8 cellular contexts compared by ENCODE assay signal in the genomic region with DNA sequence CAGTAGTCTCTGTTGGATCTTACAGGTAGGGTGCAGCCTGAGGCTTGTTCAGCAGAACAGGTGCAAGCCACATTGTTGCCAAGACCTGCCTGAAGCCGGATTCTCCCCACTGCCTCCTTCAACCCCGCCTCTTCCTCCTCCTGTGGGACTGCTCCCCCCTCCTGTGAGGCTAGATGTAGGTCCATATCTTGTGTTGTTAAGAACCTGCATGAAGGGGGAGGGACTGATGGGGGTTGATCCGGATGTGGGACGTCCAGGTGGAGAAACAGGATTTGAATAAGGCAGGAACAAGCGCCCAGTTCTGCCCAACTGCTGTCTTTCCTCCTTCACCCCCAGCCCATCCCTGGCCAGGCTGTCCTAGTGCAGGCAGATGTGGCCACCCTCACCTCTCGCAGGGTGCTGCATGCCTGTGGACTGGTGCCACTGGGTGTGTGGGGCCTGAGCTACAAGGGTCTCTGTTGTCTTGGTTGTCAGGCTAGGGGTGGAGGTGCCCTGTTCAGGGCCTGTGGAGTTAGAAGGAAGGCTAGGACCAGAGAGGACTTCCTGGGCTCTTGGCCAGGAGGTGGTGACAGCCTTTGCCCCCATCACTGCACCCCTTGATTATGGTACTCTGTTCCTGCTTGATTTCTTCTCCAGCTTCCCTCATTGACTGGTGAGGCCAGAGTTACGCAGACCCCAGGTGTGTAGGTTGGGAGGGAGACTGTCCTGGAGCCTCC. TPM values are rescaled to one million over a fixed set of nuclear protein-coding genes. Genes with fewer than 3 reads are reported as not detected.
DNase-seq lines count a peak whose midpoint lies in the region; ATAC-seq and TF ChIP-seq lines count a peak whose summit lies in the region.
"Had no signal": no experiment of that assay in that cellular context is flagged by ENCODE, and none has a peak within 500 bp of the region (broad histone marks: within the 10 kb centered on the region; RNA-seq: fewer than 3 reads in every experiment).

No MANE protein-coding gene starts in this region.

- peaks cover 80% of the 10 kb centered on the region for H3K4me1 Mint-ChIP-seq in stimulated activated naive CD8-positive, alpha-beta T cell treated with anti-CD3 and anti-CD28 coated beads, Interleukin-15, amount 100 ng/mL, for 72 hours

- peak overlapping the region; percentile 82; the same call in 1 of the 2 replicates for H3K4me3 ChIP-seq in HUES6 (ENCODE audit: low read depth, low read length)

- peak; percentile 44 for DNase-seq in activated CD4-positive, alpha-beta T cell treated with anti-CD3 and anti-CD28 coated beads, Interleukin-2, amount 50 U/mL, for 1 hour
- DNase-seq in foreskin keratinocyte (peak; percentile 68 to 73), DMS79 treated with DMSO at 0.1 percent for 48 hours (lab: John Stamatoyannopoulos, UW) (no peak)
- peak in 1 of 2 donors; percentile 28 for DNase-seq in stimulated activated naive CD8-positive, alpha-beta T cell treated with anti-CD3 and anti-CD28 coated beads, Interleukin-15, amount 100 ng/mL, for 72 hours

- peak overlapping the region; percentile 60 to 96 for H3K27ac Mint-ChIP-seq in stimulated activated naive CD8-positive, alpha-beta T cell treated with anti-CD3 and anti-CD28 coated beads, Interleukin-15, amount 100 ng/mL, for 72 hours

- no peaks in the 10 kb centered on the region for H3K9me3 ChIP-seq in HUES6 (ENCODE audit: control insufficient read depth, insufficient read depth, low read depth, low read length)

- no peak for TF ChIP-seq CTCF in foreskin keratinocyte (conservative IDR thresholded peaks at IDR 0.05)

- H3K9me3 Mint-ChIP-seq in stimulated activated naive CD8-positive, alpha-beta T cell treated with anti-CD3 and anti-CD28 coated beads, Interleukin-15, amount 100 ng/mL, for 72 hours: no peaks in the 10 kb centered on the region

- peaks cover 22% of the 10 kb centered on the region for H3K4me1 ChIP-seq in HUES6 (ENCODE audit: control insufficient read depth, insufficient read depth, low read length)
- H3K4me1 ChIP-seq in foreskin keratinocyte: peaks cover 15% of the 10 kb centered on the region

- H3K4me3 Mint-ChIP-seq in stimulated activated naive CD8-positive, alpha-beta T cell treated with anti-CD3 and anti-CD28 coated beads, Interleukin-15, amount 100 ng/mL, for 72 hours: peak overlapping the region; percentile 91 to 92

- H3K27me3 Mint-ChIP-seq in stimulated activated naive CD8-positive, alpha-beta T cell treated with anti-CD3 and anti-CD28 coated beads, Interleukin-15, amount 100 ng/mL, for 72 hours: no peaks in the 10 kb centered on the region

- H3K27ac ChIP-seq in HUES6 (ENCODE audit: low read depth, low read length): no peak overlapping the region
- peak overlapping the region; percentile 85 for H3K27ac ChIP-seq in foreskin keratinocyte

- H3K27me3 ChIP-seq in HUES6 (ENCODE audit: control insufficient read depth, insufficient read depth, low read length) (peaks cover 43% of the 10 kb centered on the region), foreskin keratinocyte (no peaks in the 10 kb centered on the region)

- H3K36me3 ChIP-seq in HUES6 (ENCODE audit: control insufficient read depth, insufficient read depth, low read length): peaks cover 26% of the 10 kb centered on the region

- ATAC-seq in foreskin keratinocyte (peak; percentile 27), GM18873 (IDR thresholded peaks at IDR 0.05; ENCODE audit: low FRiP score, unreplicated experiment) (no peak), GM18909 (IDR thresholded peaks at IDR 0.05; ENCODE audit: poor library complexity, unreplicated experiment) (no peak)
- no peak for ATAC-seq in stimulated activated naive CD8-positive, alpha-beta T cell treated with anti-CD3 and anti-CD28 coated beads, Interleukin-15, amount 100 ng/mL, for 72 hours

- H3K9ac ChIP-seq in HUES6 (ENCODE audit: low read length): no peak overlapping the region

RNA-seq across cellular contexts. Expression of a gene that starts 1.4 kb away (rescaled TPM):
- 3.0 and 3.5 TPM in 2 replicates for total RNA-seq in foreskin keratinocyte
- polyA plus RNA-seq in foreskin keratinocyte: 2.8 and 3.0 TPM in 2 replicates

RNA-seq across cellular contexts. Expression of a gene that starts 17.1 kb away (rescaled TPM):
- total RNA-seq in foreskin keratinocyte: 62.5 and 66.1 TPM in 2 replicates
- 77.8 and 83.1 TPM in 2 replicates for polyA plus RNA-seq in foreskin keratinocyte

RNA-seq across cellular contexts. Expression of a gene that starts 26.9 kb away (rescaled TPM):
- not detected in 2 replicates for total RNA-seq in foreskin keratinocyte
- not detected in 2 replicates for polyA plus RNA-seq in foreskin keratinocyte
- total RNA-seq: T-helper 2 cell treated with Interferon-gamma antibody and Interleukin-4, amounts not matched to agents 100 ng/mL and 5 ng/mL, for 36 hours had no signal

RNA-seq across cellular contexts. Expression of a gene that starts 45.9 kb away (rescaled TPM):
- total RNA-seq in foreskin keratinocyte: 0.11 and 0.44 TPM in 2 replicates
- 0.12 and 0.15 TPM in 2 replicates for polyA plus RNA-seq in foreskin keratinocyte
